In genomic region chr2:45192991-45193390, GRCh38 we compare ENCODE assay signal across 8 cellular contexts.
"Had no signal": no experiment of that assay in that cellular context is flagged by ENCODE, and none has a peak within 500 bp of the region (broad histone marks: within the 10 kb centered on the region; RNA-seq: fewer than 3 reads in every experiment).

No MANE protein-coding gene starts in this region.

- H3K9me3 ChIP-seq: HAP-1 had no signal

- FAIRE-seq: K562 had no signal

- H3K4me3 Mint-ChIP-seq: GM23338, HFFc6 had no signal

- H3K36me3 ChIP-seq: HAP-1 had no signal

- DNase-seq: H7, HFFc6, IMR-90 had no signal

- H3K9me3 Mint-ChIP-seq: GM23338, HFFc6 had no signal

- H3K27ac Mint-ChIP-seq: GM23338, HFFc6 had no signal

- ATAC-seq: GM23338, HCT116, K562 had no signal

- H3K4me3 ChIP-seq: GM23338, HAP-1, K562 had no signal

- H3K4me2 ChIP-seq: GM23338 had no signal

- H3K27ac ChIP-seq: HL-60 had no signal

- H3K4me1 ChIP-seq: HAP-1 had no signal
